Comparison of ENCODE assay signal across 8 cellular contexts in the genomic region with DNA sequence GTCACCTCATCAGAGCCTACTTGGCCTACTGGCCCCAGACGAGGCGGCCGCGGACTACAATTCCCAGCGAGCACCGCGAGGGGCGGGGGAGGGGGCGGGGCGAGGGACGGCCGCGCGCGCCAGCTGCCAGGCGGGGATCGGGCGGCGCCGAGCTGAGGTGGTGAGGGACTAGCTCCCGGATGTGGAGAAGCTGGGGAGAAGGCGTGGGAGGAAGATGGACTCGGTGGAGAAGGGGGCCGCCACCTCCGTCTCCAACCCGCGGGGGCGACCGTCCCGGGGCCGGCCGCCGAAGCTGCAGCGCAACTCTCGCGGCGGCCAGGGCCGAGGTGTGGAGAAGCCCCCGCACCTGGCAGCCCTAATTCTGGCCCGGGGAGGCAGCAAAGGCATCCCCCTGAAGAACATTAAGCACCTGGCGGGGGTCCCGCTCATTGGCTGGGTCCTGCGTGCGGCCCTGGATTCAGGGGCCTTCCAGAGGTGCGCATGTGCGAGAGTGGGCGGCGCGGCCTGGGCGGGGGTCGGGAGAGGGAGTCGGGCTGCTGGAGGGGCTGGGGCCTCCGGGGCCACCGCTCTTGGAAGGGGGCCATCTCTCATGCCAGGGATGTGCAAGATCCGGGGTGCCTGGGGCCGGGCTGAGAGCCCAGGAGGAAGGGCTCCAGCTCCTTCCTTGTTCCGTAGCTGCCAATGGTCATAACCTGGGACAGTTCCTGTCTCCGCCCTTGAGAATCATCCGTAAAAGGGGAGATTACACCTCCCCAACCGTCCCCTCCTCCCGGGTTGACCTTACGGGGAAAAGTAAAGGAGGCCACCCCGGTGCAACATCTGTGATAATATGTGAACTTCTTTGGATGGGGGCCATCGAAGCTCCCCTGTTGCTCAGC. TPM values are rescaled to one million over a fixed set of nuclear protein-coding genes. Genes with fewer than 3 reads are reported as not detected.
DNase-seq lines count a peak whose midpoint lies in the region; ATAC-seq and TF ChIP-seq lines count a peak whose summit lies in the region.

A gene (plus strand): TSS at position 129 of the 878 bp plus-strand sequence. CDS start 86 bp downstream, at position 215.

- peaks cover 40% of the 10 kb centered on the region for H3K4me1 Mint-ChIP-seq in activated T-cell treated with anti-CD3 and anti-CD28 coated beads, Interleukin-2, amount 50 U/mL, for 4 hours (ENCODE audit: low read depth)

- CTCF ChIA-PET in PC-3 (lab: Charles Lee): no interaction called here

- peaks cover 4% of the 10 kb centered on the region; the same call in 1 of the 2 replicates for H4K20me1 ChIP-seq in PC-3 (ENCODE audit: low read length)

- intact Hi-C loops in PC-3 (cut with micrococcal nuclease): loop anchor here (2.0 kb wide), 1 partner anchor 26 kb away; no protein-coding TSS in a partner anchor
- intact Hi-C loops in esophagus muscularis mucosa (cut with DNase I): no loop called here

- no peak for TF ChIP-seq POLR2A in esophagus muscularis mucosa (IDR thresholded peaks at IDR 0.05; ENCODE audit: low read depth)

- ATAC-seq in GM21423 (IDR thresholded peaks at IDR 0.05; ENCODE audit: unreplicated experiment) (peak; percentile 84), PC-3 (peak; percentile 71)
- ATAC-seq in activated T-cell treated with anti-CD3 and anti-CD28 coated beads, Interleukin-2, amount 50 U/mL, for 4 hours: peak; percentile 91 to 92

- peaks cover 49% of the 10 kb centered on the region for H3K79me2 ChIP-seq in PC-3 (ENCODE audit: low read length)

- no peak for TF ChIP-seq CTCF in PC-3 (conservative IDR thresholded peaks at IDR 0.05; ENCODE audit: low read depth, low read length)
- TF ChIP-seq CTCF in esophagus muscularis mucosa (IDR thresholded peaks at IDR 0.05): no peak

- H3K36me3 ChIP-seq in HUES48 (ENCODE audit: control insufficient read depth, insufficient read depth, low read length) (peaks cover 5% of the 10 kb centered on the region; the same call in 1 of the 2 replicates), PC-3 (ENCODE audit: low read depth, low read length) (no peaks in the 10 kb centered on the region), esophagus muscularis mucosa (peaks cover 0 to 7% (median 0%) of the 10 kb centered on the region in 4 donors)

- H3K4me3 ChIP-seq in HUES48 (ENCODE audit: low read depth, low read length): peak within 1 kb of the TSS; percentile 96
- peak within 1 kb of the TSS; percentile 94 for H3K4me3 ChIP-seq in PC-3 (ENCODE audit: low read length)
- H3K4me3 ChIP-seq in esophagus muscularis mucosa: peak within 1 kb of the TSS; percentile 84 to 100 (median 92)

- peaks cover 9% of the 10 kb centered on the region for H3F3A ChIP-seq in PC-3 (ENCODE audit: low read length, unreplicated experiment)

- no peaks in the 10 kb centered on the region for H3K9me3 ChIP-seq in HUES48 (ENCODE audit: control insufficient read depth, insufficient read depth, low read length)
- H3K9me3 ChIP-seq in PC-3 (ENCODE audit: low read length): no peaks in the 10 kb centered on the region
- H3K9me3 ChIP-seq in esophagus muscularis mucosa: no peaks in the 10 kb centered on the region

- H3K27me3 Mint-ChIP-seq in activated T-cell treated with anti-CD3 and anti-CD28 coated beads, Interleukin-2, amount 50 U/mL, for 4 hours (ENCODE audit: low read depth): no peaks in the 10 kb centered on the region

- DNase-seq in DMS 273 treated with DMSO at 0.1 percent for 48 hours (lab: John Stamatoyannopoulos, UW) (peak; percentile 16), PC-3 (peak; percentile 61), esophagus muscularis mucosa (ENCODE audit: extremely low spot score) (peak; percentile 96), myocyte (ENCODE audit: low read depth) (peak; percentile 77)
- DNase-seq in activated T-cell treated with anti-CD3 and anti-CD28 coated beads, Interleukin-2, amount 50 U/mL, for 4 hours: peak; percentile 75
- peak; percentile 67 to 74 for DNase-seq in stimulated activated CD8-positive, alpha-beta memory T cell treated with anti-CD3 and anti-CD28 coated beads, Interleukin-7, amount 100 ng/mL, for 48 hours (ENCODE audit: extremely low read depth in 1 of 2, low read depth in 1 of 2)

- H2AFZ ChIP-seq in PC-3 (ENCODE audit: low read length): peak within 1 kb of the TSS; percentile 98

- H3K4me2 ChIP-seq in PC-3 (ENCODE audit: low read length): peak within 1 kb of the TSS; percentile 82

- H3K4me3 Mint-ChIP-seq in activated T-cell treated with anti-CD3 and anti-CD28 coated beads, Interleukin-2, amount 50 U/mL, for 4 hours: peak within 1 kb of the TSS; percentile 89

- TSS peak; percentile 94 for BruUV-seq in PC-3 (replicated peaks; lab: Mats Ljungman, UMichigan)

- peaks cover 3% of the 10 kb centered on the region for H3K36me3 Mint-ChIP-seq in activated T-cell treated with anti-CD3 and anti-CD28 coated beads, Interleukin-2, amount 50 U/mL, for 4 hours (ENCODE audit: insufficient read depth)

- 1% methylated on average over 35 of the region's 64 CpGs for WGBS in esophagus muscularis mucosa

- POLR2A ChIA-PET in PC-3 (lab: Charles Lee; ENCODE audit: unreplicated experiment): interaction anchor here (0.5 to 0.6 kb wide), 3 partner anchors 513 to 1219 kb away, joined by 3 to 13 read pairs (median 3); no protein-coding TSS in a partner anchor

- no peaks in the 10 kb centered on the region for H3K27me3 ChIP-seq in HUES48 (ENCODE audit: control insufficient read depth, insufficient read depth, low read length)
- no peaks in the 10 kb centered on the region for H3K27me3 ChIP-seq in PC-3 (ENCODE audit: low read length)
- H3K27me3 ChIP-seq in esophagus muscularis mucosa: no peaks in the 10 kb centered on the region

- H3K27ac ChIP-seq in HUES48 (ENCODE audit: low read depth, low read length) (peak within 1 kb of the TSS; percentile 93), PC-3 (ENCODE audit: low read length) (peak within 1 kb of the TSS; percentile 61), esophagus muscularis mucosa (replicated peaks in 1 of 4) (peak within 1 kb of the TSS; percentile 90 to 95 (median 92))

- H3K9me2 ChIP-seq in PC-3 (replicated peaks; ENCODE audit: low read length): no peaks in the 10 kb centered on the region

- no peak for TF ChIP-seq EP300 in esophagus muscularis mucosa (IDR thresholded peaks at IDR 0.05)

- H3K9ac ChIP-seq in HUES48 (ENCODE audit: low read depth, low read length) (peak within 1 kb of the TSS; percentile 88), PC-3 (ENCODE audit: low read length) (peak within 1 kb of the TSS; percentile 96)

- H3K4me1 ChIP-seq in HUES48 (ENCODE audit: control insufficient read depth, insufficient read depth, low read length): peaks cover 23% of the 10 kb centered on the region
- H3K4me1 ChIP-seq in PC-3 (ENCODE audit: insufficient read depth, low read length): peaks cover 24% of the 10 kb centered on the region
- peaks cover 16 to 46% (median 45%) of the 10 kb centered on the region in 4 donors for H3K4me1 ChIP-seq in esophagus muscularis mucosa

- H3K9me3 Mint-ChIP-seq in activated T-cell treated with anti-CD3 and anti-CD28 coated beads, Interleukin-2, amount 50 U/mL, for 4 hours: no peaks in the 10 kb centered on the region

RNA-seq across cellular contexts. Expression of the gene that starts here (rescaled TPM):
- total RNA-seq in PC-3 (2014; rRNA removed): 25.0 and 47.6 TPM in 2 replicates
- total RNA-seq in activated T-cell treated with anti-CD3 and anti-CD28 coated beads, Interleukin-2, amount 50 U/mL, for 4 hours: 10 to 100 TPM; 26.8 to 30.8 (median 27.1) TPM
- 10 to 100 TPM; 23.2 to 37.0 (median 34.0) TPM for total RNA-seq in esophagus muscularis mucosa
- 20.2 and 27.2 TPM in 2 replicates for total RNA-seq in myocyte
- polyA plus RNA-seq in myocyte (2012): 29.2 TPM

Comparison
In these comparisons a context has a peak if more than half of its experiments do, and no peak if none do; other contexts are left out.
1. Peak in every context shown above with its lines: DNase-seq, ATAC-seq, H3K4me3 ChIP-seq and H3K27ac ChIP-seq.
2. DNase-seq: peak in every context shown above with its lines; median percentile 96 in esophagus muscularis mucosa; 77 in myocyte; 75 in activated T-cell treated with anti-CD3 and anti-CD28 coated beads, Interleukin-2, amount 50 U/mL, for 4 hours; 70 in stimulated activated CD8-positive, alpha-beta memory T cell treated with anti-CD3 and anti-CD28 coated beads, Interleukin-7, amount 100 ng/mL, for 48 hours; 61 in PC-3; 16 in DMS 273 treated with DMSO at 0.1 percent for 48 hours.